ENCODE assay signal across 11 cellular contexts in genomic region chr4:56531149-56531770, GRCh38. TPM values are rescaled to one million over a fixed set of nuclear protein-coding genes. Genes with fewer than 3 reads are reported as not detected.
DNase-seq lines count a peak whose midpoint lies in the region; ATAC-seq, FAIRE-seq and TF ChIP-seq lines count a peak whose summit lies in the region.
"Had no signal": no experiment of that assay in that cellular context is flagged by ENCODE, and none has a peak within 500 bp of the region (broad histone marks: within the 10 kb centered on the region; RNA-seq: fewer than 3 reads in every experiment).

No MANE protein-coding gene starts in this region.

- CTCF ChIA-PET in HepG2 (lab: Yijun Ruan, JAX; ENCODE audit: low intra/inter-chr PET ratio, low total read pairs): no interaction called here

- no peak overlapping the region for H2AFZ ChIP-seq in HepG2 (ENCODE audit: low read length)

- TF ChIP-seq EP300 in HepG2 (IDR thresholded peaks at IDR 0.05; ENCODE audit: low read depth in 2 of 2, low read length in 2 of 2): no peak
- no peak for TF ChIP-seq EP300 in HepG2 (CRISPR knock-in tag; IDR thresholded peaks at IDR 0.05; ENCODE audit: borderline replicate concordance)

- BruUV-seq in HepG2 (replicated peaks; lab: Mats Ljungman, UMichigan): no TSS peak

- peaks cover 10% of the 10 kb centered on the region for H3K4me1 ChIP-seq in HepG2 (ENCODE audit: insufficient read depth, low read length)
- H3K4me1 ChIP-seq in right lobe of liver: peaks cover 0 to 7% (median 0%) of the 10 kb centered on the region in 4 donors
- peaks cover 4 to 10% of the 10 kb centered on the region in 2 donors for H3K4me1 ChIP-seq in duodenal mucosa (ENCODE audit: control insufficient read depth in 1 of 2, insufficient read depth in 2 of 2, low read length in 2 of 2)
- peaks cover 4% of the 10 kb centered on the region for H3K4me1 ChIP-seq in muscle layer of colon (ENCODE audit: insufficient read depth, low read length)

- no peak for FAIRE-seq in HepG2 (lab: Jason Lieb, UNC)

- no peak for TF ChIP-seq CTCF in HepG2 (CRISPR knock-in tag; IDR thresholded peaks at IDR 0.05)
- no peak for TF ChIP-seq CTCF in right lobe of liver (IDR thresholded peaks at IDR 0.05)

- no peak overlapping the region for H3K9ac ChIP-seq in HepG2 (ENCODE audit: insufficient read depth, low read depth, low read length)
- no peak overlapping the region for H3K9ac ChIP-seq in duodenal mucosa (ENCODE audit: low read depth in 1 of 2, low read length in 2 of 2)
- H3K9ac ChIP-seq in muscle layer of colon (ENCODE audit: low read length): peak overlapping the region; percentile 35

- ATAC-seq in HepG2: no peak
- no peak for ATAC-seq in right lobe of liver
- no peak for ATAC-seq in stimulated activated naive CD8-positive, alpha-beta T cell treated with anti-CD3 and anti-CD28 coated beads, Interleukin-15, amount 100 ng/mL, for 72 hours
- no peak for ATAC-seq in GM18870 (IDR thresholded peaks at IDR 0.05; ENCODE audit: unreplicated experiment)

- in situ Hi-C loops in HepG2 (cut with HindIII; ENCODE audit: extremely low pct_ligation_motif_present, low pct_unique_long_range_greater_than_20kb): no loop called here

- H3K27ac Mint-ChIP-seq in stimulated activated naive CD8-positive, alpha-beta T cell treated with anti-CD3 and anti-CD28 coated beads, Interleukin-15, amount 100 ng/mL, for 72 hours: no peak overlapping the region
- H3K27ac Mint-ChIP-seq: naive B cell had no signal

- no peak for TF ChIP-seq RAD21 in HepG2 (CRISPR knock-in tag; IDR thresholded peaks at IDR 0.05)

- POLR2A ChIA-PET in HepG2 (lab: Yijun Ruan, JAX): no interaction called here

- no peaks in the 10 kb centered on the region for H3K9me3 Mint-ChIP-seq in stimulated activated naive CD8-positive, alpha-beta T cell treated with anti-CD3 and anti-CD28 coated beads, Interleukin-15, amount 100 ng/mL, for 72 hours
- H3K9me3 Mint-ChIP-seq: central memory CD8-positive, alpha-beta T cell; naive B cell had no signal

- DNase-seq in HepG2 (ENCODE audit: low spot score) (no peak), right lobe of liver (no peak), activated gamma-delta T cell treated with Interleukin-2 at 50 U/mL for 16 hours (no peak)
- no peak for DNase-seq in stimulated activated naive CD8-positive, alpha-beta T cell treated with anti-CD3 and anti-CD28 coated beads, Interleukin-15, amount 100 ng/mL, for 72 hours
- no peak for DNase-seq in activated CD4-positive, alpha-beta T cell treated with anti-CD3 and anti-CD28 coated beads, Interleukin-2, amount 50 U/mL, for 1 hour
- DNase-seq: activated CD4-positive, alpha-beta T cell treated with anti-CD3 and anti-CD28 coated beads, Interleukin-2, amount 50 U/mL, for 4 hours; naive B cell had no signal

- H3K27me3 ChIP-seq in HepG2 (ENCODE audit: control insufficient read depth in 1 of 2, insufficient read depth in 2 of 2, low read length in 2 of 2) (peaks cover 2 to 27% of the 10 kb centered on the region in 2 experiments; a peak in 3 of 5 replicates), right lobe of liver (peaks cover 0 to 13% of the 10 kb centered on the region in 2 donors), duodenal mucosa (ENCODE audit: control insufficient read depth in 1 of 2, insufficient read depth in 2 of 2, low read length in 2 of 2) (peaks cover 16 to 34% of the 10 kb centered on the region in 2 donors), muscle layer of colon (ENCODE audit: control insufficient read depth in 1 of 2, insufficient read depth in 2 of 2, low read length in 2 of 2) (no peaks in the 10 kb centered on the region)

- WGBS in HepG2 (ENCODE audit: low lambda C conversion rate): 48% methylated on average over 11 of the region's 11 CpGs
- WGBS in right lobe of liver (ENCODE audit: insufficient coverage, low coverage, low lambda C conversion rate, missing lambda C conversion rate): 30% methylated on average over 11 of the region's 11 CpGs

- H3K79me2 ChIP-seq in HepG2 (ENCODE audit: insufficient read depth, low read length): no peaks in the 10 kb centered on the region

- H3K4me1 Mint-ChIP-seq in stimulated activated naive CD8-positive, alpha-beta T cell treated with anti-CD3 and anti-CD28 coated beads, Interleukin-15, amount 100 ng/mL, for 72 hours: no peaks in the 10 kb centered on the region
- H3K4me1 Mint-ChIP-seq: central memory CD8-positive, alpha-beta T cell had no signal

- intact Hi-C loops in HepG2 (cut with micrococcal nuclease; ENCODE audit: unreplicated experiment): no loop called here
- intact Hi-C loops in right lobe of liver (cut with DNase I): no loop called here

- peaks cover 7% of the 10 kb centered on the region for H3K27me3 Mint-ChIP-seq in stimulated activated naive CD8-positive, alpha-beta T cell treated with anti-CD3 and anti-CD28 coated beads, Interleukin-15, amount 100 ng/mL, for 72 hours
- H3K27me3 Mint-ChIP-seq: central memory CD8-positive, alpha-beta T cell had no signal

- H3K9me3 ChIP-seq in HepG2 (ENCODE audit: low read length) (no peaks in the 10 kb centered on the region), right lobe of liver (no peaks in the 10 kb centered on the region), duodenal mucosa (ENCODE audit: control insufficient read depth in 1 of 2, low read length in 2 of 2) (no peaks in the 10 kb centered on the region), muscle layer of colon (ENCODE audit: low read length) (no peaks in the 10 kb centered on the region)

- H3K27ac ChIP-seq in HepG2 (ENCODE audit: extremely low read length, insufficient read depth, low read length) (no peak overlapping the region), right lobe of liver (no peak overlapping the region), duodenal mucosa (ENCODE audit: low read depth, low read length) (no peak overlapping the region), muscle layer of colon (ENCODE audit: low read depth, low read length) (peak overlapping the region; percentile 30)

- H4K20me1 ChIP-seq in HepG2 (ENCODE audit: insufficient read depth, low read length): no peaks in the 10 kb centered on the region

- no peak for TF ChIP-seq POLR2A in HepG2 (IDR thresholded peaks at IDR 0.05; ENCODE audit: insufficient read depth in 1 of 2, low read depth in 2 of 2, low read length in 2 of 2)
- TF ChIP-seq POLR2A in right lobe of liver (IDR thresholded peaks at IDR 0.05): no peak

- H3K4me3 ChIP-seq in HepG2 (replicated peaks in 1 of 3; ENCODE audit: insufficient read depth in 1 of 3, low read depth in 2 of 3, low read length in 3 of 3) (peak overlapping the region in 1 of 3 experiments; percentile 66; a peak in 1 of 6 replicates), right lobe of liver (peak overlapping the region in 1 of 3 donors; percentile 33), duodenal mucosa (ENCODE audit: low read depth in 1 of 2, low read length in 2 of 2) (peak overlapping the region; percentile 77 to 78), muscle layer of colon (ENCODE audit: low read depth in 1 of 2, low read length in 2 of 2) (peak overlapping the region; percentile 81)

- no peaks in the 10 kb centered on the region for H3K36me3 ChIP-seq in HepG2 (replicated peaks in 1 of 2; ENCODE audit: control insufficient read depth in 1 of 2, insufficient read depth in 2 of 2, low read length in 2 of 2)
- no peaks in the 10 kb centered on the region for H3K36me3 ChIP-seq in right lobe of liver
- H3K36me3 ChIP-seq in duodenal mucosa (ENCODE audit: control insufficient read depth in 1 of 2, insufficient read depth in 2 of 2, low read length in 2 of 2): no peaks in the 10 kb centered on the region
- H3K36me3 ChIP-seq in muscle layer of colon (ENCODE audit: insufficient read depth, low read length): no peaks in the 10 kb centered on the region

- H3K4me3 Mint-ChIP-seq in stimulated activated naive CD8-positive, alpha-beta T cell treated with anti-CD3 and anti-CD28 coated beads, Interleukin-15, amount 100 ng/mL, for 72 hours: no peak overlapping the region
- H3K4me3 Mint-ChIP-seq: central memory CD8-positive, alpha-beta T cell; naive B cell had no signal

- H3K4me2 ChIP-seq in HepG2 (ENCODE audit: low read depth, low read length): peak overlapping the region; percentile 97

RNA-seq across cellular contexts. Expression of gene ARL9, which starts 25.7 kb away (rescaled TPM):
- not detected in 2 replicates for total RNA-seq in HepG2 (2016; rRNA removed; fragmentation: Illumina TruSeq; extraction: Trizol)
- not detected in 2 replicates for total RNA-seq in HepG2 (2016; cell fraction: cytosol; rRNA removed; fragmentation: Illumina TruSeq; extraction: Trizol; ENCODE audit: low read depth)
- 0.13 TPM in 1 of 2 replicates, not detected in the other for total RNA-seq in HepG2 (2016; cell fraction: insoluble cytoplasmic fraction; rRNA removed; fragmentation: Illumina TruSeq; extraction: Trizol)
- not detected in 2 replicates for total RNA-seq in HepG2 (2016; cell fraction: membrane; rRNA removed; fragmentation: Illumina TruSeq; extraction: Trizol)
- total RNA-seq in HepG2 (2016; cell fraction: nucleus; rRNA removed; fragmentation: Illumina TruSeq; extraction: Trizol): not detected in 2 replicates
- not detected in 2 replicates for polyA plus RNA-seq in HepG2 (2011; rRNA removed)
- polyA plus RNA-seq in HepG2 (2011; cell fraction: cytosol; rRNA removed): not detected in 2 replicates
- polyA plus RNA-seq in HepG2 (2011; cell fraction: nucleus; rRNA removed): not detected in 2 replicates
- polyA plus RNA-seq in HepG2 (2012): not detected in 2 replicates
- not detected in 2 replicates for polyA plus RNA-seq in HepG2 (2016; cell fraction: cytosol; fragmentation: Illumina TruSeq; extraction: Trizol; ENCODE audit: low read depth)
- not detected in 2 replicates for polyA plus RNA-seq in HepG2 (2016; cell fraction: insoluble cytoplasmic fraction; fragmentation: Illumina TruSeq; extraction: Trizol; ENCODE audit: low read depth)
- polyA plus RNA-seq in HepG2 (2016; cell fraction: membrane; fragmentation: Illumina TruSeq; extraction: Trizol; ENCODE audit: low read depth): not detected in 2 replicates
- not detected in 2 replicates for polyA plus RNA-seq in HepG2 (2016; cell fraction: nucleus; fragmentation: Illumina TruSeq; extraction: Trizol; ENCODE audit: insufficient read depth, low read depth)
- polyA minus RNA-seq in HepG2 (2011; rRNA and poly(A)+ RNA removed; ENCODE audit: low replicate concordance): not detected in 2 replicates
- not detected in 2 replicates for polyA minus RNA-seq in HepG2 (2011; cell fraction: cytosol; rRNA and poly(A)+ RNA removed)
- polyA minus RNA-seq in HepG2 (2011; cell fraction: nucleus; rRNA and poly(A)+ RNA removed): 0.37 TPM in 1 of 2 replicates, not detected in the other
- under 1 TPM in 1 of 6 experiments, not detected in 5; 0.19 TPM for total RNA-seq in right lobe of liver
